Comparison of ENCODE assay signal across 8 cellular contexts in the genomic region with DNA sequence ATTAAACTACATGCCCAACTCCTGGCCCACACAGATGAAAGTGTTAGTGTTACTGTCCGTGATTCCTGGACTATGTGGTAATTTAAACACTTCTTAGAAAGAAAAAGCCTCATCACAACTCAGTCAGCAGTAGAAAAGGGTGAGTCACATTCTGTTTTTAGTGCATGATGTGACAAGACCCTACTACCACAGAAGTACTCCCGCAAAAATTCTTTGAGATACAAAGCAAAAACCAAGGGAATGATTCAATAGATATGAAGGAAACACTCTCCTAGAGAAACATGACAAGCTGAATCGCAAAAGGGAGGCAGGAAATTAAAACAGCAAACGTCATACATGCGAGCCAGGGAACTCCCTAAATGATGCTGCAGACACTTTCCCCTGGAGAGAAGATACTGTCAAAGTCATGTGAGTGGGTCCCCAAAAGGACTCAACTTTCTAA. TPM values are rescaled to one million over a fixed set of nuclear protein-coding genes. Genes with fewer than 3 reads are reported as not detected.
DNase-seq lines count a peak whose midpoint lies in the region; ATAC-seq and TF ChIP-seq lines count a peak whose summit lies in the region.

No MANE protein-coding gene starts in this region.

- intact Hi-C loops in naive thymus-derived CD4-positive, alpha-beta T cell (cut with micrococcal nuclease), result loop anchor here in 1 of 2 donors (2.0 kb wide), 1 partner anchor 14 kb away; a partner anchor contains a TSS

- peaks cover 84% of the 10 kb centered on the region for H3K36me3 ChIP-seq in DOHH2 (ENCODE audit: control insufficient read depth, low read length)
- peaks cover 10 to 82% (median 18%) of the 10 kb centered on the region in 3 experiments for H3K36me3 ChIP-seq in naive thymus-derived CD4-positive, alpha-beta T cell (ENCODE audit: control insufficient read depth in 2 of 3, insufficient read depth in 3 of 3, low read length in 3 of 3)

- CTCF ChIA-PET in naive thymus-derived CD4-positive, alpha-beta T cell (lab: Charles Lee), result no interaction called here

- H3K4me2 ChIP-seq in DOHH2 (ENCODE audit: low read length), result peak overlapping the region; percentile 93

- H3K9me3 Mint-ChIP-seq in activated T-helper 17 cell treated with anti-CD3 and anti-CD28 coated beads, Interleukin-2, amount 50 U/mL, for 72 hours, result no peaks in the 10 kb centered on the region
- peaks cover 0 to 1% (median 0%) of the 10 kb centered on the region in 11 donors for H3K9me3 Mint-ChIP-seq in naive thymus-derived CD4-positive, alpha-beta T cell

- no peak for TF ChIP-seq CTCF in DOHH2 (IDR thresholded peaks at IDR 0.05; ENCODE audit: low read depth, low read length, poor library complexity, severe bottlenecking)

- H3K4me1 ChIP-seq in DOHH2 (ENCODE audit: control insufficient read depth, low read length), result peaks cover 100% of the 10 kb centered on the region
- peaks cover 11 to 26% of the 10 kb centered on the region in 2 donors for H3K4me1 ChIP-seq in naive thymus-derived CD4-positive, alpha-beta T cell (ENCODE audit: control insufficient read depth in 2 of 2, insufficient read depth in 2 of 2, low read length in 2 of 2)

- H3F3A ChIP-seq in DOHH2 (ENCODE audit: control insufficient read depth, insufficient read depth), result peaks cover 47% of the 10 kb centered on the region

- no peaks in the 10 kb centered on the region for H3K9me3 ChIP-seq in DOHH2 (ENCODE audit: control insufficient read depth, insufficient read depth, low read length)
- H3K9me3 ChIP-seq in naive thymus-derived CD4-positive, alpha-beta T cell (ENCODE audit: control insufficient read depth in 2 of 3, low read length in 3 of 3), result no peaks in the 10 kb centered on the region

- ATAC-seq in HG02678 (IDR thresholded peaks at IDR 0.05; ENCODE audit: unreplicated experiment) (peak; percentile 6), GM19463 (IDR thresholded peaks at IDR 0.05; ENCODE audit: unreplicated experiment) (no peak)
- ATAC-seq in activated T-helper 17 cell treated with anti-CD3 and anti-CD28 coated beads, Interleukin-2, amount 50 U/mL, for 72 hours (replicated peaks), result peak; percentile 90
- ATAC-seq in naive thymus-derived CD4-positive, alpha-beta T cell, result peak; percentile 36

- peaks cover 99% of the 10 kb centered on the region for H3K36me3 Mint-ChIP-seq in activated T-helper 17 cell treated with anti-CD3 and anti-CD28 coated beads, Interleukin-2, amount 50 U/mL, for 72 hours (ENCODE audit: low read depth)
- peaks cover 11 to 47% (median 25%) of the 10 kb centered on the region in 5 donors for H3K36me3 Mint-ChIP-seq in naive thymus-derived CD4-positive, alpha-beta T cell

- peak overlapping the region; percentile 62 for H3K4me3 ChIP-seq in DOHH2 (ENCODE audit: low read length)
- no peak overlapping the region for H3K4me3 ChIP-seq in naive thymus-derived CD4-positive, alpha-beta T cell (ENCODE audit: low read length)

- H3K27ac ChIP-seq in DOHH2 (ENCODE audit: low read depth, low read length), result peak overlapping the region; percentile 95
- peak overlapping the region; percentile 45 for H3K27ac ChIP-seq in naive thymus-derived CD4-positive, alpha-beta T cell (ENCODE audit: low read depth, low read length)

- DNase-seq in naive thymus-derived CD4-positive, alpha-beta T cell, result no peak
- DNase-seq in middle frontal gyrus (ENCODE audit: extremely low spot score, low spot score), result no peak
- DNase-seq in effector CD8-positive, alpha-beta T cell (lab: John Stamatoyannopoulos, UW), result no peak
- DNase-seq in NCI-H146 (lab: John Stamatoyannopoulos, UW), result no peak

- H3K9me2 ChIP-seq in DOHH2 (replicated peaks; ENCODE audit: control insufficient read depth, low read length), result no peaks in the 10 kb centered on the region

- POLR2A ChIA-PET in naive thymus-derived CD4-positive, alpha-beta T cell (lab: Charles Lee), result interaction anchor here (0.7 to 1.2 kb wide), 3 partner anchors 13 to 137 kb away, joined by 3 to 4 read pairs (median 4); no protein-coding TSS in a partner anchor

- 0 out of 2 replicates have a peak, but pooled peaks cover 7% of the 10 kb centered on the region for H4K20me1 ChIP-seq in DOHH2 (ENCODE audit: control insufficient read depth, insufficient read depth, low read depth, low read length)

- peak overlapping the region; percentile 55 for H3K4me3 Mint-ChIP-seq in activated T-helper 17 cell treated with anti-CD3 and anti-CD28 coated beads, Interleukin-2, amount 50 U/mL, for 72 hours
- peak overlapping the region in 3 of 10 donors; percentile 14 to 73 (median 16) for H3K4me3 Mint-ChIP-seq in naive thymus-derived CD4-positive, alpha-beta T cell

- peaks cover 34% of the 10 kb centered on the region for H3K4me1 Mint-ChIP-seq in activated T-helper 17 cell treated with anti-CD3 and anti-CD28 coated beads, Interleukin-2, amount 50 U/mL, for 72 hours
- H3K4me1 Mint-ChIP-seq in naive thymus-derived CD4-positive, alpha-beta T cell, result peaks cover 31 to 60% (median 51%) of the 10 kb centered on the region in 7 donors

- H3K79me2 ChIP-seq in DOHH2 (ENCODE audit: control insufficient read depth, low read length), result peaks cover 48% of the 10 kb centered on the region

- H3K27me3 Mint-ChIP-seq in activated T-helper 17 cell treated with anti-CD3 and anti-CD28 coated beads, Interleukin-2, amount 50 U/mL, for 72 hours, result no peaks in the 10 kb centered on the region
- H3K27me3 Mint-ChIP-seq in naive thymus-derived CD4-positive, alpha-beta T cell, result no peaks in the 10 kb centered on the region

- peak overlapping the region; percentile 53 for H3K27ac Mint-ChIP-seq in activated T-helper 17 cell treated with anti-CD3 and anti-CD28 coated beads, Interleukin-2, amount 50 U/mL, for 72 hours
- peak overlapping the region; percentile 32 to 95 (median 84) for H3K27ac Mint-ChIP-seq in naive thymus-derived CD4-positive, alpha-beta T cell

- no peaks in the 10 kb centered on the region for H3K27me3 ChIP-seq in DOHH2 (ENCODE audit: control insufficient read depth, low read length)
- H3K27me3 ChIP-seq in naive thymus-derived CD4-positive, alpha-beta T cell (ENCODE audit: control insufficient read depth in 2 of 2, insufficient read depth in 2 of 2, low read length in 2 of 2), result no peaks in the 10 kb centered on the region

RNA-seq across cellular contexts. Expression of a gene that starts 14.4 kb away (rescaled TPM):
- total RNA-seq in activated T-helper 17 cell treated with anti-CD3 and anti-CD28 coated beads, Interleukin-2, amount 50 U/mL, for 72 hours, result 1 to 10 TPM; 3.3 to 4.9 TPM
- total RNA-seq in naive thymus-derived CD4-positive, alpha-beta T cell, result 10 to 100 TPM; 17.0 to 86.8 (median 34.4) TPM
- 10 to 100 TPM; 21.3 to 34.3 TPM for polyA plus RNA-seq in naive thymus-derived CD4-positive, alpha-beta T cell

RNA-seq across cellular contexts. Expression of a gene that starts 60.0 kb away (rescaled TPM):
- total RNA-seq in activated T-helper 17 cell treated with anti-CD3 and anti-CD28 coated beads, Interleukin-2, amount 50 U/mL, for 72 hours, result 10 to 100 TPM; 33.8 to 38.6 TPM
- total RNA-seq in naive thymus-derived CD4-positive, alpha-beta T cell, result 10 to 100 TPM; 41.2 to 80.5 (median 55.1) TPM
- 10 to 100 TPM; 36.7 to 60.3 TPM for polyA plus RNA-seq in naive thymus-derived CD4-positive, alpha-beta T cell
